ENCODE assay signal across 14 cellular contexts in the genomic region with DNA sequence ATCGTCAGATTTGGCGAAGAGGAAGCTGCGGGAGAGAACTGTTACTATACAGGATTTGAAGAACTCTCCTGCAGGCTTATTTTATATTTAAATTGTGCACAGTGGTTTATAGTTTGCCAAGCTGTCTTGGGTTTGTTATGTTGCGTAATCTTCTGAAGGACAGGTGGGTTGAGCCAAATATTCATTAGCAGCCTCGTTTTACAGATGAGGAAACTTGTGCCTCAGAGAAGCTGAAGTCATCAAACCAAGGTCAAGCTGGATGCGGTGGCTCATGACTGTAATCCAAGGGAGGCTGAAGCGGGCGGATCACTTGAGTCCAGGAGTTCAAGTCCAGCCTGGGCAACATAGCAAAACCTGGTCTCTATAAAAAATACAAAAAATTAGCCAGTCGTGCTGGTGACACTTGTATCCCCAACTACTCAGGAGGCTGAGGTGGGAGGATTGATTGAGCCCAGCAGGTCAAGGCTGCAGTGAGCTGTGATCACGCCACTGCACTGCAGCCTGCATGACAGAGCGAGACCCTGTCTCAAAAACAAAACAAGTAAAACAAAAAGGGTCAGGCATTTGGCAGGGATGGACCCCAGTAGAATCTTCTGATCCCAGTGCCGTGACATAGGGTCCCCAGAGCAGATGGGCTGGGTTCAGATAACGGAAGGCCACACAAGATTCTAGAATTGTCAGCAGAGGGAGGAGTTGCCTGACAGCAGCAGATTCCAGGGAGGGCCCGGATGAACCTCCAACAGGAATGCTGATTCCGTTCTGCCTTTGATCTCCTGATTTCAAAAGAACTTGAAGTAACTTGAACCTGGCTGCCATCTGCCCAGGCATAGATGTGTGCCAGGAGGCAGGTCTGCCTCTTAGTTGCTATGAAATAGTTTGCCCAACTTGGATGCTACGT. TPM values are rescaled to one million over a fixed set of nuclear protein-coding genes. Genes with fewer than 3 reads are reported as not detected.
DNase-seq lines count a peak whose midpoint lies in the region; ATAC-seq and TF ChIP-seq lines count a peak whose summit lies in the region.
"Had no signal": no experiment of that assay in that cellular context is flagged by ENCODE, and none has a peak within 500 bp of the region (broad histone marks: within the 10 kb centered on the region; RNA-seq: fewer than 3 reads in every experiment).

No MANE protein-coding gene starts in this region.

- H3K4me3 ChIP-seq in HCT116 (replicated peaks in 1 of 2; ENCODE audit: low read depth in 1 of 2, low read length in 2 of 2) (no peak overlapping the region), osteoblast (ENCODE audit: insufficient read depth, low read length) (no peak overlapping the region)

- H4K20me1 ChIP-seq in HCT116 (ENCODE audit: insufficient read depth) (no peaks in the 10 kb centered on the region), osteoblast (ENCODE audit: insufficient read depth, low read length) (peaks cover 51% of the 10 kb centered on the region)

- DNase-seq in HCT116 (ENCODE audit: low read depth, low spot score) (no peak), NOMO-1 treated with DMSO at 0.1 percent for 48 hours (lab: John Stamatoyannopoulos, UW; ENCODE audit: unreplicated experiment) (peak; percentile 80), fibroblast of gingiva (ENCODE audit: low read depth) (peak; percentile 73), osteoblast (ENCODE audit: insufficient read length, low spot score, missing footprints) (peak; percentile 58), GM03348 (ENCODE audit: low spot score) (no peak), NCI-H187 (lab: John Stamatoyannopoulos, UW) (no peak)
- no peak for DNase-seq in stimulated activated naive CD8-positive, alpha-beta T cell treated with anti-CD3 and anti-CD28 coated beads, Interleukin-15, amount 100 ng/mL, for 72 hours
- DNase-seq: amniotic stem cell; CD4-positive, CD25-positive, alpha-beta regulatory T cell; naive thymus-derived CD8-positive, alpha-beta T cell; NCI-H146; RPMI8226; stimulated activated CD8-positive, alpha-beta memory T cell treated with anti-CD3 and anti-CD28 coated beads, Interleukin-4, amount 100 ng/mL, for 48 hours had no signal

- no peak overlapping the region for H3K4me3 Mint-ChIP-seq in stimulated activated naive CD8-positive, alpha-beta T cell treated with anti-CD3 and anti-CD28 coated beads, Interleukin-15, amount 100 ng/mL, for 72 hours
- H3K4me3 Mint-ChIP-seq: CD4-positive, CD25-positive, alpha-beta regulatory T cell; naive thymus-derived CD8-positive, alpha-beta T cell had no signal

- H3K27ac Mint-ChIP-seq in stimulated activated naive CD8-positive, alpha-beta T cell treated with anti-CD3 and anti-CD28 coated beads, Interleukin-15, amount 100 ng/mL, for 72 hours: no peak overlapping the region
- H3K27ac Mint-ChIP-seq: CD4-positive, CD25-positive, alpha-beta regulatory T cell; naive thymus-derived CD8-positive, alpha-beta T cell had no signal

- H2AFZ ChIP-seq in HCT116 (ENCODE audit: low read depth, low read length, poor library complexity, severe bottlenecking): no peak overlapping the region
- H2AFZ ChIP-seq in osteoblast (ENCODE audit: low read length): no peak overlapping the region

- TF ChIP-seq RAD21 in HCT116 (IDR thresholded peaks at IDR 0.05; ENCODE audit: low read depth): no peak

- TF ChIP-seq CTCF in HCT116 (IDR thresholded peaks at IDR 0.05 in 2 of 3, conservative IDR thresholded peaks at IDR 0.05 in 1 of 3; ENCODE audit: borderline replicate concordance in 1 of 3, insufficient read depth in 1 of 3, low read depth in 2 of 3, low read length in 2 of 3): no peak
- no peak for TF ChIP-seq CTCF in osteoblast (IDR thresholded peaks at IDR 0.05; ENCODE audit: extremely low read depth, low read depth, low read length)

- H3K36me3 ChIP-seq in HCT116 (ENCODE audit: control insufficient read depth in 1 of 2, insufficient read depth in 2 of 2, low read length in 2 of 2) (no peaks in the 10 kb centered on the region), osteoblast (ENCODE audit: insufficient read depth, low read length) (peaks cover 51% of the 10 kb centered on the region)

- POLR2A ChIA-PET in HCT116 (lab: Charles Lee): no interaction called here

- RAD21 ChIA-PET in HCT116 (lab: Charles Lee; ENCODE audit: low non-redundant PET in 1 of 2, low total read pairs in 2 of 2, uncharacterized antibody in 2 of 2, unreplicated experiment in 2 of 2): no interaction called here

- BruUV-seq in HCT116 (replicated peaks; lab: Mats Ljungman, UMichigan): no TSS peak

- H3K9me3 ChIP-seq in HCT116 (ENCODE audit: control insufficient read depth in 1 of 2, insufficient read depth in 1 of 2, low read depth in 1 of 2, low read length in 2 of 2) (no peaks in the 10 kb centered on the region), osteoblast (ENCODE audit: low read depth, low read length) (no peaks in the 10 kb centered on the region)

- H3K4me2 ChIP-seq in HCT116 (ENCODE audit: low read length) (0 out of 2 replicates have a peak overlapping the region, but pooled peaks have one; percentile 17), osteoblast (ENCODE audit: insufficient read depth, low read length) (no peak overlapping the region)

- H3K79me2 ChIP-seq in HCT116 (ENCODE audit: insufficient read depth, low read length) (peaks cover 45% of the 10 kb centered on the region), osteoblast (ENCODE audit: insufficient read depth, low read length) (peaks cover 96% of the 10 kb centered on the region)

- intact Hi-C loops in HCT116 (cut with micrococcal nuclease): no loop called here

- H3K9ac ChIP-seq in HCT116 (ENCODE audit: low read length): peak overlapping the region; percentile 11; the same call in 1 of the 2 replicates

- no peak overlapping the region for H3K27ac ChIP-seq in HCT116 (ENCODE audit: low read depth, low read length)
- H3K27ac ChIP-seq in osteoblast (ENCODE audit: low read depth, low read length): peak overlapping the region; percentile 31

- CTCF ChIA-PET in HCT116 (lab: Charles Lee): no interaction called here

- H3K27me3 Mint-ChIP-seq in stimulated activated naive CD8-positive, alpha-beta T cell treated with anti-CD3 and anti-CD28 coated beads, Interleukin-15, amount 100 ng/mL, for 72 hours: no peaks in the 10 kb centered on the region
- H3K27me3 Mint-ChIP-seq: naive thymus-derived CD8-positive, alpha-beta T cell had no signal

- H3K27me3 ChIP-seq in HCT116 (ENCODE audit: insufficient read depth, low read length) (no peaks in the 10 kb centered on the region), osteoblast (ENCODE audit: insufficient read depth, low read length) (no peaks in the 10 kb centered on the region)

- TF ChIP-seq POLR2A in HCT116 (IDR thresholded peaks at IDR 0.05; ENCODE audit: borderline replicate concordance, extremely low read depth, insufficient read depth, insufficient read length): no peak

- H3K4me1 ChIP-seq in HCT116 (ENCODE audit: control insufficient read depth in 1 of 2, insufficient read depth in 2 of 2, low read length in 2 of 2) (peaks cover 45 to 58% of the 10 kb centered on the region in 2 experiments), osteoblast (ENCODE audit: insufficient read depth, low read length) (peaks cover 28% of the 10 kb centered on the region)

- no peaks in the 10 kb centered on the region for H3K9me3 Mint-ChIP-seq in stimulated activated naive CD8-positive, alpha-beta T cell treated with anti-CD3 and anti-CD28 coated beads, Interleukin-15, amount 100 ng/mL, for 72 hours
- H3K9me3 Mint-ChIP-seq: naive thymus-derived CD8-positive, alpha-beta T cell had no signal

- ATAC-seq in HCT116: no peak
- ATAC-seq in stimulated activated naive CD8-positive, alpha-beta T cell treated with anti-CD3 and anti-CD28 coated beads, Interleukin-15, amount 100 ng/mL, for 72 hours: no peak
- ATAC-seq in HG02759 (IDR thresholded peaks at IDR 0.05; ENCODE audit: unreplicated experiment): no peak
- ATAC-seq: naive thymus-derived CD8-positive, alpha-beta T cell had no signal

- H3K4me1 Mint-ChIP-seq in stimulated activated naive CD8-positive, alpha-beta T cell treated with anti-CD3 and anti-CD28 coated beads, Interleukin-15, amount 100 ng/mL, for 72 hours: no peaks in the 10 kb centered on the region
- H3K4me1 Mint-ChIP-seq: CD4-positive, CD25-positive, alpha-beta regulatory T cell; naive thymus-derived CD8-positive, alpha-beta T cell had no signal

- H3K9me2 ChIP-seq in HCT116 (ENCODE audit: insufficient read depth): no peaks in the 10 kb centered on the region

TF ChIP-seq in HCT116, 20 proteins besides CTCF, POLR2A, EP300 and RAD21 (continues in another document):
- TF ChIP-seq JUND (IDR thresholded peaks at IDR 0.05): no peak
- no peak for TF ChIP-seq ZFX (IDR thresholded peaks at IDR 0.05)
- no peak for TF ChIP-seq EZH2 (IDR thresholded peaks at IDR 0.05)
- TF ChIP-seq FOSL1 (IDR thresholded peaks at IDR 0.05; ENCODE audit: low read depth): no peak
- TF ChIP-seq CBX3 (IDR thresholded peaks at IDR 0.05; ENCODE audit: low read depth): no peak
- TF ChIP-seq MAX (IDR thresholded peaks at IDR 0.05): no peak
- TF ChIP-seq EZH2phosphoT487 (IDR thresholded peaks at IDR 0.05; ENCODE audit: borderline replicate concordance): no peak
- no peak for TF ChIP-seq SRF (IDR thresholded peaks at IDR 0.05; ENCODE audit: low read depth)
- TF ChIP-seq TCF7L2 (IDR thresholded peaks at IDR 0.05; ENCODE audit: borderline replicate concordance, extremely low read depth, insufficient read depth, insufficient read length): peak; percentile 72
- no peak for TF ChIP-seq ZBTB33 (IDR thresholded peaks at IDR 0.05; ENCODE audit: extremely low read depth, insufficient replicate concordance, low read length)

RNA-seq across cellular contexts. Expression of gene SH3BP4, which starts 50.6 kb away (rescaled TPM):
- total RNA-seq in HCT116 (2021; ENCODE audit: unreplicated experiment) (32.9 TPM), osteoblast (113 and 121 TPM in 2 replicates)
- 25.8 and 28.0 TPM in 2 replicates for polyA plus RNA-seq in HCT116 (2012)
- polyA plus RNA-seq: CD4-positive, CD25-positive, alpha-beta regulatory T cell; naive thymus-derived CD8-positive, alpha-beta T cell had no signal

Comparison
In these comparisons a context has a peak if more than half of its experiments do, and no peak if none do; other contexts are left out.
1. DNase-seq: peak in NOMO-1 treated with DMSO at 0.1 percent for 48 hours (single experiment), fibroblast of gingiva (single experiment) and osteoblast (single experiment); none in HCT116 (single experiment), GM03348 (single experiment), NCI-H187 (0 of 2) and stimulated activated naive CD8-positive, alpha-beta T cell treated with anti-CD3 and anti-CD28 coated beads, Interleukin-15, amount 100 ng/mL, for 72 hours (0 of 2).